29 cellular contexts compared by ENCODE assay signal in the genomic region with DNA sequence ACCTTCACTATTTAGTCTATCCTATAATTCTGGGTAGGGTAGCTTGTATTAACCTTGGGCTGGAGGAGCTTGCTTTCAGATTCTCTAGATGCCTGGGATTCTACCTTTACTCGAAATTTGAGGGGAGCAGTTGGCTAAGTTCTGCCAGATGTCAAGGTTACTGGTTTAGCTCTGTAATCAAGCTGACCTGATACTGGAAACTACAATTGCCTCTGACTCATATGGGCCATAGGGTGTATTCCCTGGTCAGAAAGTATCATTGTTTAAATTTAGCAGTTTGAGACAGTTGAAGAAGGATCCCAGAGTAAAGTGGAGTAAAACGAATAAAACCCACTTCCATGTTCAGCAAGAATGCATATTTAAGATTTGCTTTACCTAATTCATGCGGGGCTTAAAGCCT.
"Had no signal": no experiment of that assay in that cellular context is flagged by ENCODE, and none has a peak within 500 bp of the region (broad histone marks: within the 10 kb centered on the region; RNA-seq: fewer than 3 reads in every experiment).

No MANE protein-coding gene starts in this region.

- H3K27ac Mint-ChIP-seq: dendritic cell treated with granulocyte-macrophage colony-stimulating factor and Interleukin-4, amounts not matched to agents 40 ng/mL and 50 ng/mL, for 4 days; effector memory CD8-positive, alpha-beta T cell; endodermal cell had no signal

- H3K4me3 Mint-ChIP-seq: dendritic cell treated with granulocyte-macrophage colony-stimulating factor and Interleukin-4, amounts not matched to agents 40 ng/mL and 50 ng/mL, for 4 days; effector memory CD8-positive, alpha-beta T cell; endodermal cell had no signal

- DNase-seq: colonic mucosa; cortex of kidney; dermis blood vessel endothelial cell; dorsolateral prefrontal cortex; effector CD4-positive, alpha-beta T cell; effector CD8-positive, alpha-beta T cell; effector memory CD4-positive, alpha-beta T cell; effector memory CD8-positive, alpha-beta T cell; endodermal cell; esophagus squamous epithelium; foreskin fibroblast; foreskin keratinocyte; foreskin melanocyte; gastrocnemius medialis; glutamatergic neuron; head of caudate nucleus; heart left ventricle; heart right ventricle had no signal

- H3K9me3 ChIP-seq: colonic mucosa, esophagus muscularis mucosa, esophagus squamous epithelium, gastrocnemius medialis, gastroesophageal sphincter had no signal

- H3K4me2 ChIP-seq: hepatocyte had no signal

- H3K4me3 ChIP-seq: colonic mucosa, coronary artery, dorsolateral prefrontal cortex, esophagus muscularis mucosa, esophagus squamous epithelium, gastrocnemius medialis, gastroesophageal sphincter, heart left ventricle, heart right ventricle, hepatocyte had no signal

- ATAC-seq: effector memory CD8-positive, alpha-beta T cell; esophagus mucosa; foreskin keratinocyte; gastrocnemius medialis; gastroesophageal sphincter; heart left ventricle; heart right ventricle had no signal

- H3K36me3 ChIP-seq: colonic mucosa, esophagus muscularis mucosa, esophagus squamous epithelium, gastrocnemius medialis, gastroesophageal sphincter, heart left ventricle, heart right ventricle had no signal

- H3K4me1 ChIP-seq: colonic mucosa, esophagus muscularis mucosa, esophagus squamous epithelium, foreskin keratinocyte, gastrocnemius medialis, gastroesophageal sphincter, heart left ventricle, heart right ventricle had no signal

- H2AFZ ChIP-seq: hepatocyte had no signal

- FAIRE-seq: colon, endometrium, endothelial cell of umbilical vein, frontal cortex had no signal

- H3K79me2 ChIP-seq: hepatocyte had no signal

- H3K27ac ChIP-seq: colonic mucosa, coronary artery, dorsolateral prefrontal cortex, epithelial cell of prostate, esophagus muscularis mucosa, esophagus squamous epithelium, foreskin keratinocyte, gastrocnemius medialis, gastroesophageal sphincter, heart left ventricle, heart right ventricle, hepatocyte had no signal

- H3K4me1 Mint-ChIP-seq: endodermal cell had no signal

- H3K27me3 Mint-ChIP-seq: dendritic cell treated with granulocyte-macrophage colony-stimulating factor and Interleukin-4, amounts not matched to agents 40 ng/mL and 50 ng/mL, for 4 days; effector memory CD8-positive, alpha-beta T cell had no signal

- H3K27me3 ChIP-seq: colonic mucosa, esophagus muscularis mucosa, esophagus squamous epithelium, foreskin keratinocyte, gastrocnemius medialis, gastroesophageal sphincter, heart left ventricle, heart right ventricle, hepatocyte had no signal

- H3K9me3 Mint-ChIP-seq: effector memory CD8-positive, alpha-beta T cell had no signal
